In the genomic region with DNA sequence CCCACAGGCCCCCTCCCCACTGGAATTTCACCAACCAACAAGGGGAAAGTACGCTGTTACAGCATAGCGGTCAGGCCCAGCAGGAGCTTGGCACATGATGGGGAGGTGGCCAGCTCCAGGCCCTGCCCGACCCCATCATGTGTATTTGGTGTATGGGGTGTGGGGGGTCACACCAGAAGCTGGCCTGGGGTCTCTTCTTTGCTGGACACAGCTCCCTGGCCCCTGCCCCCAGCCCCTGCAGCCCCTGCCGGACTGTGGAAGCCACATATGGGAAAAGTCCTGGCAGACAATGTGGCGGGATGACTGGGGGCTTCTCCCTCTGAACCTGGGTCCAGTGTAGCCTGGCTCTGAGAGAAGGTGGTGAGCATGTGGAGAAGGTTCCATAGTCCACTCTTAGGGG, we compare ENCODE assay signal across 8 cellular contexts. TPM values are rescaled to one million over a fixed set of nuclear protein-coding genes. Genes with fewer than 3 reads are reported as not detected.
"Had no signal": no experiment of that assay in that cellular context is flagged by ENCODE, and none has a peak within 500 bp of the region (broad histone marks: within the 10 kb centered on the region; RNA-seq: fewer than 3 reads in every experiment).

No MANE protein-coding gene starts in this region.

- H3K4me3 Mint-ChIP-seq: IgD-negative memory B cell had no signal

- H3K4me3 ChIP-seq: K562 had no signal

- H3K27ac ChIP-seq: HL-60 had no signal

- ATAC-seq: K562 had no signal

- H3K27ac Mint-ChIP-seq: IgD-negative memory B cell had no signal

- DNase-seq: IMR-90, KBM-7 had no signal

- H3K9me3 Mint-ChIP-seq: IgD-negative memory B cell had no signal

RNA-seq across cellular contexts. Expression of a gene that starts 12.4 kb away (rescaled TPM):
- total RNA-seq: HepG2, HT-29, HT1080, IMR-90, K562 had no signal
- polyA plus RNA-seq: IgD-negative memory B cell, IMR-90, K562 had no signal
